8 cellular contexts compared by ENCODE assay signal in genomic region chr13:99033814-99034213, GRCh38. TPM values are rescaled to one million over a fixed set of nuclear protein-coding genes. Genes with fewer than 3 reads are reported as not detected.
DNase-seq lines count a peak whose midpoint lies in the region; ATAC-seq, FAIRE-seq and TF ChIP-seq lines count a peak whose summit lies in the region.

No MANE protein-coding gene starts in this region.

- DNase-seq in NCI-H2171 treated with DMSO at 0.1 percent for 48 hours (lab: John Stamatoyannopoulos, UW), result peak; percentile 73
- no peak for DNase-seq in NCI-H2171 (lab: John Stamatoyannopoulos, UW)
- DNase-seq in NCI-H2196 (lab: John Stamatoyannopoulos, UW; ENCODE audit: unreplicated experiment), result peak; percentile 18
- DNase-seq in bronchial epithelial cell (ENCODE audit: low read depth), result peak; percentile 38
- no peak for DNase-seq in left lobe of liver (ENCODE audit: low spot score)

- H3K36me3 ChIP-seq in bronchial epithelial cell (ENCODE audit: control insufficient read depth, insufficient read depth, low read length), result no peaks in the 10 kb centered on the region

- no peaks in the 10 kb centered on the region for H3K27me3 ChIP-seq in bronchial epithelial cell (ENCODE audit: control insufficient read depth, insufficient read depth, low read length)

- H3K4me3 ChIP-seq in bronchial epithelial cell (ENCODE audit: low read depth, low read length), result no peak overlapping the region

- TF ChIP-seq CTCF in bronchial epithelial cell (IDR thresholded peaks at IDR 0.05; ENCODE audit: insufficient read depth, low read length, severe bottlenecking), result peak; percentile 43

- FAIRE-seq in bronchial epithelial cell (lab: Jason Lieb, UNC), result no peak

- ATAC-seq in left lobe of liver (peak; percentile 82), HG03439 (IDR thresholded peaks at IDR 0.05; ENCODE audit: unreplicated experiment) (no peak), GM19395 (IDR thresholded peaks at IDR 0.05; ENCODE audit: unreplicated experiment) (no peak), GM21526 (IDR thresholded peaks at IDR 0.05; ENCODE audit: low FRiP score, unreplicated experiment) (no peak)

RNA-seq across cellular contexts. Expression of gene DOCK9, which starts 56.0 kb away (rescaled TPM):
- total RNA-seq in bronchial epithelial cell (62.1 and 72.9 TPM in 2 replicates), left lobe of liver (18.1 TPM)

Comparison
In these comparisons a context has a peak if more than half of its experiments do, and no peak if none do; other contexts are left out.
1. DNase-seq: peak in NCI-H2171 treated with DMSO at 0.1 percent for 48 hours (single experiment), NCI-H2196 (single experiment) and bronchial epithelial cell (single experiment); none in NCI-H2171 (single experiment) and left lobe of liver (single experiment).